In the genomic region with DNA sequence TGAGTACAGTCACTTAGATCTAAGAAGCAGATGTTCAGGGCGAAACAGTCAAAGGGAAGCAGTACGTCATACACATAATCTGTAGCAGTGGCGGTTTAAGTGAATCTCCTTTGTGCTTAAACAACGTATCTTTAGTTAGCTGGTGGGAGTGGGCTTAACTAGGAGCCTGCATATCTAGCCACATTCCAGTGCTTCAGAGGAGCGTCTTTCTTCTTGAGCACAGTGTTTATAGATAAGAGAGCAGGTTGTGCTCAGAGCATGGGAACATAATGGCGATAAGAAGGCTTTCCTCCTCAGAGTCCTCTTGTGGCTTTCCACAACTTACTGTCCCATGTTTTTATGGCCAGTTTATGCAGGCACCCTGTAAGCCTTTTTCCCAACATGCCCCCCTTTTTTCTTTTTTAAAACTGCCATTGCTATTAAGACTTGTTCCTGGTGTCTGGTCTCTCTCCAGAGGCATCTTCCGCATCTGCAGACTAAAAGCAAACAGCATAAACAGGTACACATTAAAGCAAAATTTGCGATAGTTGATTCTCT, we compare ENCODE assay signal across 1 cellular context.
TF ChIP-seq lines count a peak whose summit lies in the region.

No MANE protein-coding gene starts in this region.

TF ChIP-seq in K562, 482 proteins besides CTCF, POLR2A, EP300 and RAD21 (continues in another document):
- TF ChIP-seq KLF16 (IDR thresholded peaks at IDR 0.05) (peak; percentile 76), NR2F6 (CRISPR knock-in tag; IDR thresholded peaks at IDR 0.05) (no peak), ZNF124 (CRISPR knock-in tag; IDR thresholded peaks at IDR 0.05) (no peak), SMAD1 (IDR thresholded peaks at IDR 0.05; ENCODE audit: low read depth, low read length, partially characterized antibody) (no peak), DNMT1 (IDR thresholded peaks at IDR 0.05) (no peak), CTCFL (IDR thresholded peaks at IDR 0.05; ENCODE audit: borderline replicate concordance, insufficient read depth, low read depth, low read length, poor library complexity, severe bottlenecking) (no peak), ARNT (IDR thresholded peaks at IDR 0.05) (peak in 1 of 2 experiments; percentile 62; a peak in 1 of 4 replicates), E2F3 (CRISPR knock-in tag; IDR thresholded peaks at IDR 0.05) (no peak), FOXK2 (conservative IDR thresholded peaks at IDR 0.05 in 1 of 2, IDR thresholded peaks at IDR 0.05 in 1 of 2; ENCODE audit: low read depth in 2 of 2) (peak; percentile 25; a peak in 1 of 4 replicates), USF2 (CRISPR knock-in tag; IDR thresholded peaks at IDR 0.05) (no peak), POLR2AphosphoS2 (IDR thresholded peaks at IDR 0.05; ENCODE audit: low read length) (no peak), POLR3G (IDR thresholded peaks at IDR 0.05; ENCODE audit: extremely low read depth, insufficient read length, insufficient replicate concordance) (no peak), ZNF224 (CRISPR knock-in tag; IDR thresholded peaks at IDR 0.05) (no peak), NCOR1 (IDR thresholded peaks at IDR 0.05) (peak; percentile 87), ZNF76 (CRISPR knock-in tag; IDR thresholded peaks at IDR 0.05; ENCODE audit: borderline replicate concordance) (no peak), PCBP2 (IDR thresholded peaks at IDR 0.05; ENCODE audit: low read depth, low read length, poor library complexity, severe bottlenecking) (no peak), KDM1A (IDR thresholded peaks at IDR 0.05) (peak; percentile 80 to 88), KLF13 (tag; IDR thresholded peaks at IDR 0.05; ENCODE audit: borderline replicate concordance, low read depth) (no peak), ILK (tag; IDR thresholded peaks at IDR 0.05; ENCODE audit: borderline replicate concordance, low read depth) (no peak), ZBTB7A (IDR thresholded peaks at IDR 0.05; ENCODE audit: borderline replicate concordance, control insufficient read depth, low read depth, low read length) (0 out of 2 replicates have a peak, but pooled peaks have one; percentile 37), ETS2 (tag; IDR thresholded peaks at IDR 0.05; ENCODE audit: borderline replicate concordance, poor library complexity, severe bottlenecking) (no peak), GABPA (tag; conservative IDR thresholded peaks at IDR 0.05; ENCODE audit: low read depth) (no peak), SNRNP70 (optimal IDR thresholded peaks at IDR 0.05; ENCODE audit: low read depth, low read length) (no peak), GTF2A2 (tag; IDR thresholded peaks at IDR 0.05) (no peak; the same call in 1 of the 2 replicates), ZNF197 (CRISPR knock-in tag; IDR thresholded peaks at IDR 0.05; ENCODE audit: low read depth) (no peak), SRSF7 (optimal IDR thresholded peaks at IDR 0.05; ENCODE audit: low read depth, low read length) (no peak), HMGXB4 (CRISPR knock-in tag; IDR thresholded peaks at IDR 0.05) (no peak), GABPB1 (CRISPR knock-in tag; IDR thresholded peaks at IDR 0.05) (no peak), CUX1 (CRISPR knock-in tag; IDR thresholded peaks at IDR 0.05) (no peak), ZNF408 (CRISPR knock-in tag; IDR thresholded peaks at IDR 0.05; ENCODE audit: low read depth) (no peak), SIN3B (IDR thresholded peaks at IDR 0.05; ENCODE audit: low read depth) (no peak), ILF3 (IDR thresholded peaks at IDR 0.05; ENCODE audit: borderline replicate concordance) (no peak), HNRNPH1 (optimal IDR thresholded peaks at IDR 0.05; ENCODE audit: low read depth, low read length) (no peak), DIDO1 (tag; IDR thresholded peaks at IDR 0.05; ENCODE audit: low read depth) (no peak), MTA1 (IDR thresholded peaks at IDR 0.05; ENCODE audit: borderline replicate concordance) (no peak), CSDE1 (IDR thresholded peaks at IDR 0.05) (no peak), ZSCAN32 (CRISPR knock-in tag; IDR thresholded peaks at IDR 0.05) (no peak), ZNF3 (CRISPR knock-in tag; IDR thresholded peaks at IDR 0.05) (no peak), HOXB6 (CRISPR knock-in tag; IDR thresholded peaks at IDR 0.05; ENCODE audit: borderline replicate concordance) (no peak), NFIX (CRISPR knock-in tag; IDR thresholded peaks at IDR 0.05; ENCODE audit: low read depth) (no peak), ZKSCAN1 (IDR thresholded peaks at IDR 0.05; ENCODE audit: low read depth, low read length) (no peak), ZNF133 (CRISPR knock-in tag; IDR thresholded peaks at IDR 0.05) (no peak), CEBPB (tag; IDR thresholded peaks at IDR 0.05) (no peak), ZNF445 (CRISPR knock-in tag; IDR thresholded peaks at IDR 0.05; ENCODE audit: low read depth) (0 out of 2 replicates have a peak, but pooled peaks have one; percentile 18)
- TF ChIP-seq, protein P1, sequence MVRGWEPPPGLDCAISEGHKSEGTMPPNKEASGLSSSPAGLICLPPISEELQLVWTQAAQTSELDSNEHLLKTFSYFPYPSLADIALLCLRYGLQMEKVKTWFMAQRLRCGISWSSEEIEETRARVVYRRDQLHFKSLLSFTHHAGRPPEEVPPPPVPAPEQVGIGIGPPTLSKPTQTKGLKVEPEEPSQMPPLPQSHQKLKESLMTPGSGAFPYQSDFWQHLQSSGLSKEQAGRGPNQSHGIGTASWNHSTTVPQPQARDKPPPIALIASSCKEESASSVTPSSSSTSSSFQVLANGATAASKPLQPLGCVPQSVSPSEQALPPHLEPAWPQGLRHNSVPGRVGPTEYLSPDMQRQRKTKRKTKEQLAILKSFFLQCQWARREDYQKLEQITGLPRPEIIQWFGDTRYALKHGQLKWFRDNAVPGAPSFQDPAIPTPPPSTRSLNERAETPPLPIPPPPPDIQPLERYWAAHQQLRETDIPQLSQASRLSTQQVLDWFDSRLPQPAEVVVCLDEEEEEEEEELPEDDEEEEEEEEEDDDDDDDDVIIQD (CRISPR knock-in tag; IDR thresholded peaks at IDR 0.05): no peak
- TF ChIP-seq, protein P2, sequence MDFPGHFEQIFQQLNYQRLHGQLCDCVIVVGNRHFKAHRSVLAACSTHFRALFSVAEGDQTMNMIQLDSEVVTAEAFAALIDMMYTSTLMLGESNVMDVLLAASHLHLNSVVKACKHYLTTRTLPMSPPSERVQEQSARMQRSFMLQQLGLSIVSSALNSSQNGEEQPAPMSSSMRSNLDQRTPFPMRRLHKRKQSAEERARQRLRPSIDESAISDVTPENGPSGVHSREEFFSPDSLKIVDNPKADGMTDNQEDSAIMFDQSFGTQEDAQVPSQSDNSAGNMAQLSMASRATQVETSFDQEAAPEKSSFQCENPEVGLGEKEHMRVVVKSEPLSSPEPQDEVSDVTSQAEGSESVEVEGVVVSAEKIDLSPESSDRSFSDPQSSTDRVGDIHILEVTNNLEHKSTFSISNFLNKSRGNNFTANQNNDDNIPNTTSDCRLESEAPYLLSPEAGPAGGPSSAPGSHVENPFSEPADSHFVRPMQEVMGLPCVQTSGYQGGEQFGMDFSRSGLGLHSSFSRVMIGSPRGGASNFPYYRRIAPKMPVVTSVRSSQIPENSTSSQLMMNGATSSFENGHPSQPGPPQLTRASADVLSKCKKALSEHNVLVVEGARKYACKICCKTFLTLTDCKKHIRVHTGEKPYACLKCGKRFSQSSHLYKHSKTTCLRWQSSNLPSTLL (IDR thresholded peaks at IDR 0.05): no peak
- TF ChIP-seq, protein P3, sequence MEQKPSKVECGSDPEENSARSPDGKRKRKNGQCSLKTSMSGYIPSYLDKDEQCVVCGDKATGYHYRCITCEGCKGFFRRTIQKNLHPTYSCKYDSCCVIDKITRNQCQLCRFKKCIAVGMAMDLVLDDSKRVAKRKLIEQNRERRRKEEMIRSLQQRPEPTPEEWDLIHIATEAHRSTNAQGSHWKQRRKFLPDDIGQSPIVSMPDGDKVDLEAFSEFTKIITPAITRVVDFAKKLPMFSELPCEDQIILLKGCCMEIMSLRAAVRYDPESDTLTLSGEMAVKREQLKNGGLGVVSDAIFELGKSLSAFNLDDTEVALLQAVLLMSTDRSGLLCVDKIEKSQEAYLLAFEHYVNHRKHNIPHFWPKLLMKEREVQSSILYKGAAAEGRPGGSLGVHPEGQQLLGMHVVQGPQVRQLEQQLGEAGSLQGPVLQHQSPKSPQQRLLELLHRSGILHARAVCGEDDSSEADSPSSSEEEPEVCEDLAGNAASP (IDR thresholded peaks at IDR 0.05): no peak
- TF ChIP-seq, protein P4, sequence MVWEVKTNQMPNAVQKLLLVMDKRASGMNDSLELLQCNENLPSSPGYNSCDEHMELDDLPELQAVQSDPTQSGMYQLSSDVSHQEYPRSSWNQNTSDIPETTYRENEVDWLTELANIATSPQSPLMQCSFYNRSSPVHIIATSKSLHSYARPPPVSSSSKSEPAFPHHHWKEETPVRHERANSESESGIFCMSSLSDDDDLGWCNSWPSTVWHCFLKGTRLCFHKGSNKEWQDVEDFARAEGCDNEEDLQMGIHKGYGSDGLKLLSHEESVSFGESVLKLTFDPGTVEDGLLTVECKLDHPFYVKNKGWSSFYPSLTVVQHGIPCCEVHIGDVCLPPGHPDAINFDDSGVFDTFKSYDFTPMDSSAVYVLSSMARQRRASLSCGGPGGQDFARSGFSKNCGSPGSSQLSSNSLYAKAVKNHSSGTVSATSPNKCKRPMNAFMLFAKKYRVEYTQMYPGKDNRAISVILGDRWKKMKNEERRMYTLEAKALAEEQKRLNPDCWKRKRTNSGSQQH (CRISPR knock-in tag; IDR thresholded peaks at IDR 0.05): no peak
